Comparison of ENCODE assay signal across 8 cellular contexts in the genomic region with DNA sequence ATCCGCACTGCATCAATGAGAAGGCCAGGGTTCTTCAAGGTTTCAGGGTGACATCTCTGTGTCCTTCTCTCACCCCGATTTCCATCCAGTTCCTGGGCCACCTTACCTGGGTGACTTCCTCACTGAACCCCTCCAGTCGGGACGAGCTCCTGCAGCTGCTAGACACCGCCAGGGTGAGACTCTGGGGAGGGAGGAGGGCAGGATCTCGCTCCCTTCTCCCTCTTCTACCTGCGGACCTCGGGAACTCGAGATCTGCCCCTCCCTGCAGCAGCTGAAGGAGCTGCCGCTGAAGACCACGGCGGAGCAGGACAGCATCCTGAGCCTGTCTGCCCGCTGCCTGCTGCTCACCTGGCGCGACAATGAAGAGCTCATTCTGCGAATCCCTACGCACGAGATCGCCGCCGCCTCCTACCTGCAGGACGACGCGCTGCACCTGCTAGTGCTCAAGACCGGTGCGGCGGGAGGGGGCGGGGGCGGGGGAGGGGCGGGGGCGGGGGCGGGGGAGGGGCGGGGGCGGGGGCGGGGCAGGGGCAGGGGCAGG. TPM values are rescaled to one million over a fixed set of nuclear protein-coding genes. Genes with fewer than 3 reads are reported as not detected.
DNase-seq lines count a peak whose midpoint lies in the region; ATAC-seq and TF ChIP-seq lines count a peak whose summit lies in the region.

No MANE protein-coding gene starts in this region.

- H3K4me3 Mint-ChIP-seq in activated CD8-positive, alpha-beta T cell treated with anti-CD3 and anti-CD28 coated beads for 36 hours: peak overlapping the region; percentile 15

- H3K36me3 ChIP-seq in iPS-15b (ENCODE audit: control insufficient read depth, insufficient read depth, low read length): no peaks in the 10 kb centered on the region
- no peaks in the 10 kb centered on the region for H3K36me3 ChIP-seq in psoas muscle (ENCODE audit: insufficient read depth in 1 of 2, low read depth in 1 of 2)

- H3K27me3 Mint-ChIP-seq in activated CD8-positive, alpha-beta T cell treated with anti-CD3 and anti-CD28 coated beads for 36 hours: peaks cover 59% of the 10 kb centered on the region

- peaks cover 18% of the 10 kb centered on the region for H3K4me1 Mint-ChIP-seq in activated CD8-positive, alpha-beta T cell treated with anti-CD3 and anti-CD28 coated beads for 36 hours (ENCODE audit: low read depth)

- intact Hi-C loops in activated CD8-positive, alpha-beta T cell treated with anti-CD3 and anti-CD28 coated beads for 36 hours (cut with micrococcal nuclease): no loop called here
- intact Hi-C loops in psoas muscle (cut with DNase I) (no loop called here), left ventricle myocardium superior (cut with micrococcal nuclease) (no loop called here), head of caudate nucleus (cut with DNase I) (no loop called here)

- WGBS in psoas muscle, 3 donors: 16 to 26% (median 18%) methylated on average over 19 to 33 of the region's 35 CpGs

- H3K9me3 Mint-ChIP-seq in activated CD8-positive, alpha-beta T cell treated with anti-CD3 and anti-CD28 coated beads for 36 hours: no peaks in the 10 kb centered on the region

- no peaks in the 10 kb centered on the region for H3K36me3 Mint-ChIP-seq in activated CD8-positive, alpha-beta T cell treated with anti-CD3 and anti-CD28 coated beads for 36 hours (ENCODE audit: low read depth)

- peak; percentile 49 for ATAC-seq in activated CD8-positive, alpha-beta T cell treated with anti-CD3 and anti-CD28 coated beads for 36 hours
- ATAC-seq in psoas muscle (no peak), left ventricle myocardium superior (no peak)

- DNase-seq in GM13976 (ENCODE audit: low spot score) (peak; percentile 74), NCI-H2171 (lab: John Stamatoyannopoulos, UW) (peak; percentile 99), psoas muscle (no peak), left ventricle myocardium superior (no peak), head of caudate nucleus (no peak)
- peak; percentile 57 for DNase-seq in activated CD8-positive, alpha-beta T cell treated with anti-CD3 and anti-CD28 coated beads for 36 hours
- DNase-seq in stimulated activated CD8-positive, alpha-beta memory T cell treated with anti-CD3 and anti-CD28 coated beads, Interleukin-4, amount 100 ng/mL, for 48 hours: peak; percentile 40

- H3K4me1 ChIP-seq in iPS-15b (ENCODE audit: control insufficient read depth, insufficient read depth, low read length): peaks cover 3% of the 10 kb centered on the region
- H3K4me1 ChIP-seq in psoas muscle: no peaks in the 10 kb centered on the region

- H3K27ac ChIP-seq in psoas muscle: no peak overlapping the region

- TF ChIP-seq CTCF in GM13976 (IDR thresholded peaks at IDR 0.05; ENCODE audit: borderline replicate concordance, control extremely low read depth, extremely low read depth, insufficient read depth, missing control alignments) (no peak), psoas muscle (IDR thresholded peaks at IDR 0.05) (no peak)
- no peak for TF ChIP-seq CTCF in activated CD8-positive, alpha-beta T cell treated with anti-CD3 and anti-CD28 coated beads for 36 hours (IDR thresholded peaks at IDR 0.05)

- in situ Hi-C loops in GM13976 (cut with MboI; ENCODE audit: low sequenced_read_pairs, unreplicated experiment): no loop called here

- H3K4me3 ChIP-seq in iPS-15b (ENCODE audit: low read depth, low read length) (peak overlapping the region; percentile 93), psoas muscle (no peak overlapping the region)

- CTCF ChIA-PET in activated CD8-positive, alpha-beta T cell treated with anti-CD3 and anti-CD28 coated beads for 36 hours (lab: Charles Lee): interaction anchor here (0.7 to 3.0 kb wide), 7 partner anchors 13 to 171 kb away, joined by 3 to 24 read pairs (median 3); partner anchors contain the start of gene PDRG1

- H3K9me3 ChIP-seq in iPS-15b (ENCODE audit: control insufficient read depth, insufficient read depth, low read length) (no peaks in the 10 kb centered on the region), psoas muscle (no peaks in the 10 kb centered on the region)

- H3K9ac ChIP-seq in iPS-15b (ENCODE audit: low read depth, low read length): peak overlapping the region; percentile 68

- POLR2A ChIA-PET in activated CD8-positive, alpha-beta T cell treated with anti-CD3 and anti-CD28 coated beads for 36 hours (lab: Charles Lee): no interaction called here

- H3K27ac Mint-ChIP-seq in activated CD8-positive, alpha-beta T cell treated with anti-CD3 and anti-CD28 coated beads for 36 hours: no peak overlapping the region

- peaks cover 6% of the 10 kb centered on the region for H3K27me3 ChIP-seq in iPS-15b (ENCODE audit: control insufficient read depth, insufficient read depth, low read length)
- H3K27me3 ChIP-seq in psoas muscle (ENCODE audit: insufficient read depth in 3 of 3, low read length in 2 of 3): peaks cover 0 to 82% (median 10%) of the 10 kb centered on the region in 3 donors

RNA-seq across cellular contexts. Expression of gene CCM2L, which starts 7.5 kb away (rescaled TPM):
- not detected for total RNA-seq in activated CD8-positive, alpha-beta T cell treated with anti-CD3 and anti-CD28 coated beads for 36 hours
- total RNA-seq in psoas muscle (1 to 10 TPM; 3.3 to 7.3 (median 3.7) TPM), left ventricle myocardium superior (9.2 TPM)
- polyA plus RNA-seq in psoas muscle: 1 to 10 TPM; 3.4 to 4.9 (median 4.0) TPM

RNA-seq across cellular contexts. Expression of gene HCK, which starts 34.3 kb away (rescaled TPM):
- total RNA-seq in activated CD8-positive, alpha-beta T cell treated with anti-CD3 and anti-CD28 coated beads for 36 hours: not detected
- total RNA-seq in psoas muscle (1 to 10 TPM; 1.9 to 5.5 (median 2.8) TPM), left ventricle myocardium superior (4.4 TPM)
- 1 to 10 TPM in 2 of 3 donors, under 1 TPM in 1; 0.79 to 1.2 (median 1.2) TPM for polyA plus RNA-seq in psoas muscle

RNA-seq across cellular contexts. Expression of gene XKR7, which starts 49.8 kb away (rescaled TPM):
- total RNA-seq in activated CD8-positive, alpha-beta T cell treated with anti-CD3 and anti-CD28 coated beads for 36 hours: not detected
- under 1 TPM in 1 of 4 donors, not detected in 3; 0.02 TPM for total RNA-seq in psoas muscle
- polyA plus RNA-seq in psoas muscle: under 1 TPM in 1 of 3 donors, not detected in 2; under 0.01 TPM
- total RNA-seq in left ventricle myocardium superior: not detected

Comparison
In these comparisons a context has a peak if more than half of its experiments do, and no peak if none do; other contexts are left out.
1. DNase-seq: peak in GM13976 (single experiment), NCI-H2171 (single experiment), activated CD8-positive, alpha-beta T cell treated with anti-CD3 and anti-CD28 coated beads for 36 hours (single experiment) and stimulated activated CD8-positive, alpha-beta memory T cell treated with anti-CD3 and anti-CD28 coated beads, Interleukin-4, amount 100 ng/mL, for 48 hours (single experiment); none in psoas muscle (0 of 2), left ventricle myocardium superior (single experiment) and head of caudate nucleus (0 of 42).
2. RNA of gene CCM2L, which starts 7.5 kb away (total RNA-seq): 9.2 TPM in left ventricle myocardium superior (single experiment) and 3.3 to 7.3 TPM in psoas muscle; not detected in activated CD8-positive, alpha-beta T cell treated with anti-CD3 and anti-CD28 coated beads for 36 hours; every median in the first group is over 4 times any median in the second.